ENCODE assay signal across 8 cellular contexts in genomic region chr5:57779383-57780223, GRCh38.
A peak's percentile ranks its signal among the peaks of the same experiment; 100 is the strongest.
DNase-seq lines count a peak whose midpoint lies in the region; ATAC-seq and TF ChIP-seq lines count a peak whose summit lies in the region.

No MANE protein-coding gene starts in this region.

- DNase-seq in AG08395 (ENCODE audit: low spot score) (peak; percentile 58), GM06990 (ENCODE audit: extremely low read depth, insufficient read length) (no peak), OCI-M2 (lab: John Stamatoyannopoulos, UW; ENCODE audit: unreplicated experiment) (peak; percentile 18), choroid plexus epithelial cell (ENCODE audit: low read depth) (peak; percentile 89), left lung (no peak), ureter (ENCODE audit: low spot score) (peak; percentile 55)
- DNase-seq in stimulated activated naive CD4-positive, alpha-beta T cell treated with Interleukin-2 at 50 U/mL for 16 hours (lab: John Stamatoyannopoulos, UW): no peak

- ATAC-seq in HG03442 (IDR thresholded peaks at IDR 0.05; ENCODE audit: unreplicated experiment) (peak; percentile 69), left lung (peak; percentile 90)

- H3K27me3 ChIP-seq in GM06990 (replicated peaks; ENCODE audit: control insufficient read depth, insufficient read depth, low read length) (no peaks in the 10 kb centered on the region), left lung (no peaks in the 10 kb centered on the region)

- intact Hi-C loops in left lung (cut with DNase I): loop anchor here in 1 of 2 donors (5.0 kb wide), 1 partner anchor 683 kb away; the partner anchor contains the start of gene PLK2

- no peak overlapping the region for H3K27ac ChIP-seq in left lung

- no peaks in the 10 kb centered on the region for H3K9me3 ChIP-seq in left lung

- H3K36me3 ChIP-seq in GM06990 (ENCODE audit: control insufficient read depth, insufficient read depth, low read length) (no peaks in the 10 kb centered on the region), left lung (no peaks in the 10 kb centered on the region)

- H3K4me3 ChIP-seq in GM06990 (replicated peaks; ENCODE audit: low read depth, low read length): no peak overlapping the region
- no peak overlapping the region for H3K4me3 ChIP-seq in choroid plexus epithelial cell (ENCODE audit: low read depth, low read length)
- no peak overlapping the region for H3K4me3 ChIP-seq in left lung

- H3K4me1 ChIP-seq in left lung: peaks cover 5 to 20% of the 10 kb centered on the region in 2 donors

- peak; percentile 59 for TF ChIP-seq CTCF in GM06990 (IDR thresholded peaks at IDR 0.05; ENCODE audit: insufficient read depth, low read length, poor library complexity, severe bottlenecking)
- peak; percentile 71 for TF ChIP-seq CTCF in choroid plexus epithelial cell (conservative IDR thresholded peaks at IDR 0.05; ENCODE audit: low read depth, low read length)
- TF ChIP-seq CTCF in left lung (IDR thresholded peaks at IDR 0.05): peak; percentile 25 to 58

Comparison
In these comparisons a context has a peak if more than half of its experiments do, and no peak if none do; other contexts are left out.
1. DNase-seq: peak in AG08395 (single experiment), OCI-M2 (single experiment), choroid plexus epithelial cell (single experiment) and ureter (single experiment); none in GM06990 (single experiment), left lung (0 of 2) and stimulated activated naive CD4-positive, alpha-beta T cell treated with Interleukin-2 at 50 U/mL for 16 hours (single experiment).
2. Peak in every context shown above with its lines, with median percentiles within 50 percentile points of each other: CTCF ChIP-seq.